Comparison of ENCODE assay signal across 17 cellular contexts in genomic region chr10:115814542-115814941, GRCh38.
DNase-seq lines count a peak whose midpoint lies in the region; ATAC-seq, FAIRE-seq and TF ChIP-seq lines count a peak whose summit lies in the region.
"Had no signal": no experiment of that assay in that cellular context is flagged by ENCODE, and none has a peak within 500 bp of the region (broad histone marks: within the 10 kb centered on the region; RNA-seq: fewer than 3 reads in every experiment).

No MANE protein-coding gene starts in this region.

- H3K27ac ChIP-seq in kidney (ENCODE audit: low read depth in 2 of 2, low read length in 2 of 2) (no peak overlapping the region), gastroesophageal sphincter (no peak overlapping the region)
- H3K27ac ChIP-seq: C4-2B, GM23248 had no signal

- intact Hi-C loops in kidney (cut with DNase I) = no loop called here
- intact Hi-C loops in mucosa of descending colon (cut with DNase I, micrococcal nuclease) = no loop called here

- no peak overlapping the region for H3K9ac ChIP-seq in kidney (ENCODE audit: low read length in 2 of 2)
- H3K9ac ChIP-seq: GM23248 had no signal

- H3K4me3 ChIP-seq in kidney (ENCODE audit: low read length in 2 of 2) = no peak overlapping the region
- no peak overlapping the region for H3K4me3 ChIP-seq in mucosa of descending colon
- no peak overlapping the region for H3K4me3 ChIP-seq in gastroesophageal sphincter
- H3K4me3 ChIP-seq: GM23248, HAP-1 had no signal

- ATAC-seq in mucosa of descending colon = peak; percentile 50
- no peak for ATAC-seq in gastroesophageal sphincter
- no peak for ATAC-seq in HG03097 (IDR thresholded peaks at IDR 0.05; ENCODE audit: low FRiP score, unreplicated experiment)

- H3K27me3 ChIP-seq in gastroesophageal sphincter = no peaks in the 10 kb centered on the region

- peak; percentile 25 for FAIRE-seq in kidney (lab: Jason Lieb, UNC)
- FAIRE-seq: A204.1, D721Med, GM12892, GM18507 had no signal

- TF ChIP-seq CTCF in kidney (IDR thresholded peaks at IDR 0.05; ENCODE audit: borderline replicate concordance, extremely low read depth, insufficient read depth) (no peak), mucosa of descending colon (IDR thresholded peaks at IDR 0.05) (no peak), gastroesophageal sphincter (IDR thresholded peaks at IDR 0.05) (no peak)

- TF ChIP-seq EP300 in gastroesophageal sphincter (IDR thresholded peaks at IDR 0.05) = no peak

- no peaks in the 10 kb centered on the region for H3K9me3 ChIP-seq in kidney (ENCODE audit: control insufficient read depth in 1 of 2, low read length in 2 of 2)
- H3K9me3 ChIP-seq in mucosa of descending colon = no peaks in the 10 kb centered on the region
- H3K9me3 ChIP-seq in gastroesophageal sphincter = peaks cover 0 to 11% (median 0%) of the 10 kb centered on the region in 3 donors
- H3K9me3 ChIP-seq: Caco-2, HAP-1 had no signal

- DNase-seq in EL (peak; percentile 8), kidney (no peak), mucosa of descending colon (no peak)
- no peak for DNase-seq in activated CD4-positive, alpha-beta T cell treated with anti-CD3 and anti-CD28 coated beads for 48 hours
- DNase-seq: AML-193; Caco-2; CD4-positive, alpha-beta T cell; GDM1; GM23248 had no signal

- no peaks in the 10 kb centered on the region for H3K36me3 ChIP-seq in kidney (ENCODE audit: control insufficient read depth in 1 of 2, insufficient read depth in 2 of 2, low read length in 2 of 2)
- no peaks in the 10 kb centered on the region for H3K36me3 ChIP-seq in mucosa of descending colon (ENCODE audit: low read depth)
- H3K36me3 ChIP-seq in gastroesophageal sphincter = no peaks in the 10 kb centered on the region
- H3K36me3 ChIP-seq: HAP-1 had no signal

- WGBS in gastroesophageal sphincter (ENCODE audit: low coverage in 1 of 2), 2 donors = 40 to 46% methylated on average over 2 of the region's 2 CpGs

- no peak for TF ChIP-seq POLR2A in gastroesophageal sphincter (IDR thresholded peaks at IDR 0.05)

- peaks cover 0 to 5% of the 10 kb centered on the region in 2 donors for H3K4me1 ChIP-seq in kidney (ENCODE audit: control insufficient read depth in 1 of 2, insufficient read depth in 1 of 2, low read depth in 1 of 2, low read length in 2 of 2)
- H3K4me1 ChIP-seq in mucosa of descending colon (ENCODE audit: low read depth) = no peaks in the 10 kb centered on the region
- H3K4me1 ChIP-seq in gastroesophageal sphincter = no peaks in the 10 kb centered on the region
- H3K4me1 ChIP-seq: Caco-2, HAP-1 had no signal
